Comparison of ENCODE assay signal across 8 cellular contexts in the genomic region with DNA sequence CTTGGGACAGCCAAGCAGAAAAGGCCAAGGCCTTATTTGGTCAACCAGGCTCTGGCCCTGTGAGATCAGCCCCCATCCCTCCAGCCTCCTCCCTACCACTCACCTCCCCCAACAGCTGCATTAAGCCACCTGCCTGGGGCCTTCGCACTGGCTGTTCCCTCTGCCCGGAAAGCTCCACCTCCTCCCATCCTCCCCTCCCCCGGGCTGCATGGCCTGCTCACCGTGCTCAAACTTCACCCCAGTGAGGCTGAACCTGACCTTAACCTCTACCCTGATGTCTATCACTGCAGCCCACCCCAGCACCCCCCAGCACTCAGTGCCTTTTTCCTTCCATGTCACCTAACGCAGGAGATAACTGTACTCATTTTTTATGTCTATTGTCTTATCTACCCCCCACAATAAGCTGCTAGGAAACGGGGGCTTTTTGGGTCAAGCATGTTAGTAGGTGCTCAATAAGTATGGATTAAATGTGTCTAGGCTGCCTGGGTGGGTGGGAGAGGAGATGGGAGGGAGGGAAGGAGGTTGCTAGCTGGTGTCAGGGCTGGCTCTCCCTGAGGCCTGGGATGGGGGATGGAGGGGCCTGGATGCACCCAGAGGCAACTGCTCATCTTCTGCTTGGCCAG. TPM values are rescaled to one million over a fixed set of nuclear protein-coding genes. Genes with fewer than 3 reads are reported as not detected.
DNase-seq lines count a peak whose midpoint lies in the region; ATAC-seq and TF ChIP-seq lines count a peak whose summit lies in the region.

No MANE protein-coding gene starts in this region.

- H3K4me3 ChIP-seq in spleen = peak overlapping the region; percentile 67 to 95 (median 76)

- TF ChIP-seq CTCF in RWPE1 (conservative IDR thresholded peaks at IDR 0.05; ENCODE audit: low read depth) = no peak
- TF ChIP-seq CTCF in spleen (IDR thresholded peaks at IDR 0.05 in 8 of 11, conservative IDR thresholded peaks at IDR 0.05 in 3 of 11) = no peak

- intact Hi-C loops in spleen (cut with DNase I; ENCODE audit: low total_unique reads) = no loop called here

- DNase-seq in NCI-H510A (lab: John Stamatoyannopoulos, UW) (peak; percentile 15), NCI-H510A treated with DMSO at 0.1 percent for 48 hours (lab: John Stamatoyannopoulos, UW) (no peak), RWPE1 (ENCODE audit: low spot score) (no peak), amniotic epithelial cell (ENCODE audit: low read depth) (peak; percentile 34), spleen (peak; percentile 92), kidney tubule cell (ENCODE audit: low spot score) (no peak)

- CTCF ChIA-PET in RWPE1 (lab: Yijun Ruan, JAX) = interaction anchor here (0.6 kb wide), 1 partner anchor 523 kb away, joined by 3 read pairs; no protein-coding TSS in a partner anchor

- POLR2A ChIA-PET in RWPE1 (lab: Yijun Ruan, JAX; ENCODE audit: low non-redundant PET) = interaction anchor here (0.7 kb wide), 1 partner anchor 36 kb away, joined by 3 read pairs; no protein-coding TSS in a partner anchor

- H3K36me3 ChIP-seq in spleen = peaks cover 6 to 99% (median 47%) of the 10 kb centered on the region in 6 donors

- 13 to 33% (median 24%) methylated on average over 6 of the region's 6 CpGs for WGBS in spleen, 5 donors

- H3K9me3 ChIP-seq in spleen = no peaks in the 10 kb centered on the region

- peak overlapping the region; percentile 87 for H3K27ac ChIP-seq in RWPE1
- peak overlapping the region; percentile 68 to 97 (median 90) for H3K27ac ChIP-seq in spleen

- peaks cover 42 to 100% (median 94%) of the 10 kb centered on the region in 6 donors for H3K4me1 ChIP-seq in spleen

- ATAC-seq in GM21528 (IDR thresholded peaks at IDR 0.05; ENCODE audit: low FRiP score, unreplicated experiment) = no peak
- ATAC-seq in HG02840 (IDR thresholded peaks at IDR 0.05; ENCODE audit: low FRiP score, unreplicated experiment) = no peak

- no peaks in the 10 kb centered on the region for H3K27me3 ChIP-seq in spleen (replicated peaks in 1 of 7)

- TF ChIP-seq POLR2A in spleen (IDR thresholded peaks at IDR 0.05) = no peak

RNA-seq across cellular contexts. Expression of gene PTPRCAP, which starts 0.9 kb away (rescaled TPM):
- 100 to 1,000 TPM; 119 to 278 (median 187) TPM for total RNA-seq in spleen
- 100 to 1,000 TPM; 410 to 557 (median 479) TPM for polyA plus RNA-seq in spleen

RNA-seq across cellular contexts. Expression of gene CORO1B, which starts 6.7 kb away (rescaled TPM):
- 100 to 1,000 TPM in 4 of 7 donors, 10 to 100 TPM in 3; 68.1 to 143 (median 117) TPM for total RNA-seq in spleen
- polyA plus RNA-seq in spleen = 10 to 100 TPM; 40.5 to 70.8 (median 53.7) TPM

RNA-seq across cellular contexts. Expression of gene RPS6KB2, which starts 8.3 kb away (rescaled TPM):
- 10 to 100 TPM; 51.5 to 65.4 (median 55.4) TPM for total RNA-seq in spleen
- 10 to 100 TPM; 39.5 to 95.0 (median 53.8) TPM for polyA plus RNA-seq in spleen

RNA-seq across cellular contexts. Expression of gene GPR152, which starts 16.0 kb away (rescaled TPM):
- not detected for total RNA-seq in spleen
- under 1 TPM in 1 of 3 donors, not detected in 2; 0.10 TPM for polyA plus RNA-seq in spleen

RNA-seq across cellular contexts. Expression of gene CABP4, which starts 18.6 kb away (rescaled TPM):
- 10 to 100 TPM; 12.7 to 27.3 (median 21.3) TPM for total RNA-seq in spleen
- polyA plus RNA-seq in spleen = 1 to 10 TPM; 2.6 to 6.2 (median 3.0) TPM

Comparison
In these comparisons a context has a peak if more than half of its experiments do, and no peak if none do; other contexts are left out.
1. DNase-seq: peak in NCI-H510A (single experiment), amniotic epithelial cell (single experiment) and spleen (single experiment); none in NCI-H510A treated with DMSO at 0.1 percent for 48 hours (single experiment), RWPE1 (single experiment) and kidney tubule cell (single experiment).